8 cellular contexts compared by ENCODE assay signal in the genomic region with DNA sequence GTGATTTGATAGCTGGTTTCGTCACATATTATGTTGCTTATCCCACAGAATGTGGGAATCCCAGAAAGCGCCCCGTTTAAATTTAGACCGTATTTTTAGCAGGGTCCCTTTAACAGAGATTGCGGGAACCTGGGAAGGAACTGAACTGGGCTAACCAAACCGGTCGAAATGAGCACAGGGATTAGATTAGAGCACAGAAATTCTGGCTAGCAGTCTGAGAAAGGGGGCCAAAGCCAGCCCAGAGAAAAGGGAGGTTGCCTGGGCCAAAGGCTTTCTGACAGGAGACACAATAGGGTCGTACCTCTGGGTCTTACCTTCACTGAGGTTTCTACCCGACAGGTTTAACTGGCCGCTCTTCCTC. TPM values are rescaled to one million over a fixed set of nuclear protein-coding genes. Genes with fewer than 3 reads are reported as not detected.
DNase-seq lines count a peak whose midpoint lies in the region; ATAC-seq, FAIRE-seq and TF ChIP-seq lines count a peak whose summit lies in the region.

No MANE protein-coding gene starts in this region.

- peaks cover 39 to 67% (median 46%) of the 10 kb centered on the region in 10 experiments for H3K4me1 ChIP-seq in BLaER1 treated with 17β-estradiol and CSF1 and Interleukin-3, amounts not matched to agents 10 nM and 100 nM

- DNase-seq in chondrocyte (ENCODE audit: low spot score) (no peak), naive B cell (no peak), GM12891 (ENCODE audit: insufficient read length, low spot score) (no peak), kidney glomerular epithelial cell (lab: John Stamatoyannopoulos, UW) (no peak)

- no peaks in the 10 kb centered on the region for H3K9me3 ChIP-seq in BLaER1 treated with 17β-estradiol and CSF1 and Interleukin-3, amounts not matched to agents 10 nM and 100 nM (replicated peaks in 1 of 11)

- TF ChIP-seq CTCF in chondrocyte (IDR thresholded peaks at IDR 0.05): no peak

- H3K4me2 ChIP-seq in BLaER1 treated with 17β-estradiol and CSF1 and Interleukin-3, amounts not matched to agents 10 nM and 100 nM: peak overlapping the region; percentile 79 to 92 (median 86)

- H3K9me3 Mint-ChIP-seq in IgD-negative memory B cell (no peaks in the 10 kb centered on the region), chondrocyte (ENCODE audit: low read depth) (no peaks in the 10 kb centered on the region), naive B cell (no peaks in the 10 kb centered on the region)

- no peak for TF ChIP-seq POLR2A in GM12891 (IDR thresholded peaks at IDR 0.05; ENCODE audit: low read depth, low read length)

- ATAC-seq in GM19463 (IDR thresholded peaks at IDR 0.05; ENCODE audit: unreplicated experiment) (peak; percentile 31), naive B cell (ENCODE audit: low read depth in 2 of 2) (peak; percentile 20 to 34), HG03045 (IDR thresholded peaks at IDR 0.05; ENCODE audit: unreplicated experiment) (no peak)

- H3K4me3 Mint-ChIP-seq in IgD-negative memory B cell (peak overlapping the region; percentile 96 to 100 (median 99)), chondrocyte (ENCODE audit: unreplicated experiment) (peak overlapping the region; percentile 96), naive B cell (peak overlapping the region; percentile 92 to 98 (median 95))

- peak overlapping the region; percentile 74 to 97 (median 85) for H3K4me3 ChIP-seq in BLaER1 treated with 17β-estradiol and CSF1 and Interleukin-3, amounts not matched to agents 10 nM and 100 nM

- H3K27ac Mint-ChIP-seq in IgD-negative memory B cell (peak overlapping the region; percentile 97 to 99 (median 99)), chondrocyte (ENCODE audit: unreplicated experiment) (peak overlapping the region; percentile 100), naive B cell (peak overlapping the region; percentile 97 to 100 (median 99))

- H3K4me1 Mint-ChIP-seq in IgD-negative memory B cell (peaks cover 47 to 57% (median 56%) of the 10 kb centered on the region in 3 donors), chondrocyte (ENCODE audit: low read depth) (peaks cover 50% of the 10 kb centered on the region), naive B cell (peaks cover 40 to 76% (median 55%) of the 10 kb centered on the region in 3 donors)

- H3K27me3 Mint-ChIP-seq in IgD-negative memory B cell (no peaks in the 10 kb centered on the region), chondrocyte (ENCODE audit: low read depth) (no peaks in the 10 kb centered on the region), naive B cell (no peaks in the 10 kb centered on the region)

- peak overlapping the region; percentile 91 to 97 (median 95) for H3K9ac ChIP-seq in BLaER1 treated with 17β-estradiol and CSF1 and Interleukin-3, amounts not matched to agents 10 nM and 100 nM

- H3K36me3 Mint-ChIP-seq in IgD-negative memory B cell (no peaks in the 10 kb centered on the region), chondrocyte (ENCODE audit: low read depth) (peaks cover 3% of the 10 kb centered on the region), naive B cell (no peaks in the 10 kb centered on the region)

- no peaks in the 10 kb centered on the region for H3K27me3 ChIP-seq in BLaER1 treated with 17β-estradiol and CSF1 and Interleukin-3, amounts not matched to agents 10 nM and 100 nM

- peaks cover 20 to 36% (median 23%) of the 10 kb centered on the region in 11 experiments for H3K36me3 ChIP-seq in BLaER1 treated with 17β-estradiol and CSF1 and Interleukin-3, amounts not matched to agents 10 nM and 100 nM

- H3K27ac ChIP-seq in BLaER1 treated with 17β-estradiol and CSF1 and Interleukin-3, amounts not matched to agents 10 nM and 100 nM: peak overlapping the region; percentile 89 to 95 (median 94)

- FAIRE-seq in GM12891 (lab: Jason Lieb, UNC): no peak

- peaks cover 15 to 68% (median 35%) of the 10 kb centered on the region in 11 experiments; a peak in 21 of 22 replicates for H4K20me1 ChIP-seq in BLaER1 treated with 17β-estradiol and CSF1 and Interleukin-3, amounts not matched to agents 10 nM and 100 nM

TF ChIP-seq in GM12891, 5 proteins besides CTCF, POLR2A, EP300 and RAD21:
- TF ChIP-seq POU2F2 (IDR thresholded peaks at IDR 0.05; ENCODE audit: low read depth, low read length): no peak
- no peak for TF ChIP-seq POLR2AphosphoS5 (IDR thresholded peaks at IDR 0.05; ENCODE audit: low read depth, low read length)
- no peak for TF ChIP-seq SPI1 (IDR thresholded peaks at IDR 0.05; ENCODE audit: low read depth, low read length)
- TF ChIP-seq PAX5 (IDR thresholded peaks at IDR 0.05; ENCODE audit: insufficient read depth, low read length, severe bottlenecking): no peak
- TF ChIP-seq TAF1 (IDR thresholded peaks at IDR 0.05; ENCODE audit: low read depth, low read length): no peak

RNA-seq across cellular contexts. Expression of gene LRRC40, which starts 0.3 kb away (rescaled TPM):
- polyA plus RNA-seq in IgD-negative memory B cell (6.0 TPM), naive B cell (ENCODE audit: low read depth in 6 of 6) (1 to 10 TPM; 4.4 to 9.0 (median 6.4) TPM)
- 15.0 to 15.7 TPM (median 15.0 TPM) in 3 replicates for total RNA-seq in chondrocyte
- polyA plus RNA-seq in GM12891 (2012; ENCODE audit: low read depth, missing spikeins): 8.2 TPM

RNA-seq across cellular contexts. Expression of gene SRSF11, which starts 16.1 kb away (rescaled TPM):
- polyA plus RNA-seq in IgD-negative memory B cell (84.2 TPM), naive B cell (ENCODE audit: low read depth in 6 of 6) (10 to 100 TPM; 56.2 to 95.3 (median 78.1) TPM)
- 150 to 189 TPM (median 152 TPM) in 3 replicates for total RNA-seq in chondrocyte
- polyA plus RNA-seq in GM12891 (2012; ENCODE audit: low read depth, missing spikeins): 137 TPM
